Comparison of ENCODE assay signal across 15 cellular contexts in genomic region chr17:76442341-76443338, GRCh38. TPM values are rescaled to one million over a fixed set of nuclear protein-coding genes. Genes with fewer than 3 reads are reported as not detected.
DNase-seq lines count a peak whose midpoint lies in the region; ATAC-seq and TF ChIP-seq lines count a peak whose summit lies in the region.
"Had no signal": no experiment of that assay in that cellular context is flagged by ENCODE, and none has a peak within 500 bp of the region (broad histone marks: within the 10 kb centered on the region; RNA-seq: fewer than 3 reads in every experiment).

No MANE protein-coding gene starts in this region.

- TF ChIP-seq CTCF in natural killer cell (IDR thresholded peaks at IDR 0.05) (no peak), foreskin keratinocyte (conservative IDR thresholded peaks at IDR 0.05) (no peak)

- peaks cover under 1% of the 10 kb centered on the region for H3K36me3 Mint-ChIP-seq in activated CD4-positive, alpha-beta T cell treated with anti-CD3 and anti-CD28 coated beads, Interleukin-2, amount 10 ng/mL, durations not matched to agents 7 days and 5 days (ENCODE audit: low read depth)
- H3K36me3 Mint-ChIP-seq in activated naive CD8-positive, alpha-beta T cell treated with anti-CD3 and anti-CD28 coated beads, Interleukin-2, amount 50 U/mL, for 24 hours (ENCODE audit: low read depth), result peaks cover 6% of the 10 kb centered on the region
- H3K36me3 Mint-ChIP-seq in natural killer cell, result no peaks in the 10 kb centered on the region

- H3K27ac Mint-ChIP-seq in activated CD4-positive, alpha-beta T cell treated with anti-CD3 and anti-CD28 coated beads, Interleukin-2, amount 10 ng/mL, durations not matched to agents 7 days and 5 days, result peak overlapping the region; percentile 71
- H3K27ac Mint-ChIP-seq in activated naive CD8-positive, alpha-beta T cell treated with anti-CD3 and anti-CD28 coated beads, Interleukin-2, amount 50 U/mL, for 24 hours, result peak overlapping the region; percentile 30
- H3K27ac Mint-ChIP-seq in natural killer cell, result peak overlapping the region; percentile 59 to 86

- no peak for ATAC-seq in activated naive CD8-positive, alpha-beta T cell treated with anti-CD3 and anti-CD28 coated beads, Interleukin-2, amount 50 U/mL, for 24 hours
- ATAC-seq in natural killer cell (peak; percentile 16 to 35 (median 34)), foreskin keratinocyte (no peak)

- H3K27me3 Mint-ChIP-seq in activated CD4-positive, alpha-beta T cell treated with anti-CD3 and anti-CD28 coated beads, Interleukin-2, amount 10 ng/mL, durations not matched to agents 7 days and 5 days, result no peaks in the 10 kb centered on the region
- H3K27me3 Mint-ChIP-seq in activated naive CD8-positive, alpha-beta T cell treated with anti-CD3 and anti-CD28 coated beads, Interleukin-2, amount 50 U/mL, for 24 hours, result no peaks in the 10 kb centered on the region
- H3K27me3 Mint-ChIP-seq in natural killer cell (ENCODE audit: low read depth in 2 of 2), result no peaks in the 10 kb centered on the region

- POLR2A ChIA-PET in activated CD4-positive, alpha-beta T cell treated with anti-CD3 and anti-CD28 coated beads, Interleukin-2, amount 10 ng/mL, durations not matched to agents 7 days and 5 days (lab: Charles Lee), result no interaction called here

- intact Hi-C loops in natural killer cell (cut with micrococcal nuclease), result no loop called here

- H3K27me3 ChIP-seq in foreskin keratinocyte, result no peaks in the 10 kb centered on the region
- no peaks in the 10 kb centered on the region for H3K27me3 ChIP-seq in effector memory CD4-positive, alpha-beta T cell (replicated peaks; ENCODE audit: control insufficient read depth, insufficient read depth, low read length, poor library complexity, severe bottlenecking)

- H3K9me3 Mint-ChIP-seq in activated CD4-positive, alpha-beta T cell treated with anti-CD3 and anti-CD28 coated beads, Interleukin-2, amount 10 ng/mL, durations not matched to agents 7 days and 5 days, result no peaks in the 10 kb centered on the region
- no peaks in the 10 kb centered on the region for H3K9me3 Mint-ChIP-seq in activated naive CD8-positive, alpha-beta T cell treated with anti-CD3 and anti-CD28 coated beads, Interleukin-2, amount 50 U/mL, for 24 hours
- H3K9me3 Mint-ChIP-seq in natural killer cell, result no peaks in the 10 kb centered on the region

- H3K36me3 ChIP-seq in KOPT-K1 (ENCODE audit: insufficient read depth, low read length), result no peaks in the 10 kb centered on the region
- no peaks in the 10 kb centered on the region for H3K36me3 ChIP-seq in effector memory CD4-positive, alpha-beta T cell (ENCODE audit: control insufficient read depth, insufficient read depth, low read length)

- H3K27ac ChIP-seq in KOPT-K1 (ENCODE audit: low read depth, low read length, poor library complexity, severe bottlenecking) (peak overlapping the region; percentile 18), foreskin keratinocyte (no peak overlapping the region)
- no peak overlapping the region for H3K27ac ChIP-seq in effector memory CD4-positive, alpha-beta T cell (ENCODE audit: insufficient read depth, low read length, poor library complexity, severe bottlenecking)

- CTCF ChIA-PET in activated CD4-positive, alpha-beta T cell treated with anti-CD3 and anti-CD28 coated beads, Interleukin-2, amount 10 ng/mL, durations not matched to agents 7 days and 5 days (lab: Charles Lee), result interaction anchor here (0.6 to 1.8 kb wide), 4 partner anchors 9 to 371 kb away, joined by 3 to 5 read pairs (median 4); partner anchors contain the start of gene UBE2O

- H3K4me1 ChIP-seq in foreskin keratinocyte, result peaks cover 16% of the 10 kb centered on the region
- no peaks in the 10 kb centered on the region for H3K4me1 ChIP-seq in effector memory CD4-positive, alpha-beta T cell (ENCODE audit: control insufficient read depth, insufficient read depth, low read length, poor library complexity, severe bottlenecking)

- no peak overlapping the region for H3K4me3 Mint-ChIP-seq in activated CD4-positive, alpha-beta T cell treated with anti-CD3 and anti-CD28 coated beads, Interleukin-2, amount 10 ng/mL, durations not matched to agents 7 days and 5 days
- no peak overlapping the region for H3K4me3 Mint-ChIP-seq in activated naive CD8-positive, alpha-beta T cell treated with anti-CD3 and anti-CD28 coated beads, Interleukin-2, amount 50 U/mL, for 24 hours
- H3K4me3 Mint-ChIP-seq in natural killer cell, result peak overlapping the region; percentile 26

- no peaks in the 10 kb centered on the region for H3K9me3 ChIP-seq in KOPT-K1 (ENCODE audit: insufficient read depth, low read length, poor library complexity, severe bottlenecking)
- no peaks in the 10 kb centered on the region for H3K9me3 ChIP-seq in effector memory CD4-positive, alpha-beta T cell (ENCODE audit: control insufficient read depth, low read length)

- H3K4me3 ChIP-seq in effector memory CD4-positive, alpha-beta T cell (ENCODE audit: insufficient read depth, low read depth, low read length, poor library complexity, severe bottlenecking), result no peak overlapping the region

- no peak for DNase-seq in activated CD4-positive, alpha-beta T cell treated with anti-CD3 and anti-CD28 coated beads, Interleukin-2, amount 10 ng/mL, durations not matched to agents 7 days and 5 days
- DNase-seq in activated CD4-positive, alpha-beta T cell treated with anti-CD3 and anti-CD28 coated beads for 4 hours, result no peak
- DNase-seq in activated naive CD8-positive, alpha-beta T cell treated with anti-CD3 and anti-CD28 coated beads, Interleukin-2, amount 50 U/mL, for 24 hours, result no peak
- DNase-seq in natural killer cell (no peak), foreskin keratinocyte (no peak), HuH-7 (ENCODE audit: low spot score) (no peak)
- DNase-seq in effector memory CD4-positive, alpha-beta T cell, result no peak
- DNase-seq: activated CD4-positive, alpha-beta T cell treated with anti-CD3 and anti-CD28 coated beads, Interleukin-2, amount 50 U/mL, for 1 hour; activated naive CD4-positive, alpha-beta T cell; central memory CD4-positive, alpha-beta T cell; MV-4-11 had no signal

- H3K4me1 Mint-ChIP-seq in activated CD4-positive, alpha-beta T cell treated with anti-CD3 and anti-CD28 coated beads, Interleukin-2, amount 10 ng/mL, durations not matched to agents 7 days and 5 days, result peaks cover 63% of the 10 kb centered on the region
- H3K4me1 Mint-ChIP-seq in activated naive CD8-positive, alpha-beta T cell treated with anti-CD3 and anti-CD28 coated beads, Interleukin-2, amount 50 U/mL, for 24 hours, result peaks cover 62% of the 10 kb centered on the region
- H3K4me1 Mint-ChIP-seq in natural killer cell, result peaks cover 60 to 80% of the 10 kb centered on the region in 2 donors

RNA-seq across cellular contexts. Expression of gene UBE2O, which starts 10.3 kb away (rescaled TPM):
- total RNA-seq in activated CD4-positive, alpha-beta T cell treated with anti-CD3 and anti-CD28 coated beads, Interleukin-2, amount 10 ng/mL, durations not matched to agents 7 days and 5 days, result 10 to 100 TPM; 30.5 to 31.3 TPM
- 10 to 100 TPM; 34.9 to 40.2 (median 37.7) TPM for total RNA-seq in natural killer cell
- total RNA-seq in foreskin keratinocyte, result 16.6 and 17.3 TPM in 2 replicates
- polyA plus RNA-seq in foreskin keratinocyte, result 5.2 and 6.4 TPM in 2 replicates

RNA-seq across cellular contexts. Expression of gene AANAT, which starts 24.8 kb away (rescaled TPM):
- total RNA-seq in activated CD4-positive, alpha-beta T cell treated with anti-CD3 and anti-CD28 coated beads, Interleukin-2, amount 10 ng/mL, durations not matched to agents 7 days and 5 days, result not detected
- total RNA-seq in natural killer cell, result under 1 TPM in 2 of 3 donors, not detected in 1; 0.28 to 0.50 TPM
- total RNA-seq in foreskin keratinocyte, result not detected in 2 replicates
- not detected in 2 replicates for polyA plus RNA-seq in foreskin keratinocyte
- total RNA-seq: A673, mononuclear cell had no signal
- polyA plus RNA-seq: esophagus had no signal

RNA-seq across cellular contexts. Expression of gene SPHK1, which starts 58.2 kb away (rescaled TPM):
- 1 to 10 TPM; 1.4 to 1.6 TPM for total RNA-seq in activated CD4-positive, alpha-beta T cell treated with anti-CD3 and anti-CD28 coated beads, Interleukin-2, amount 10 ng/mL, durations not matched to agents 7 days and 5 days
- total RNA-seq in natural killer cell (1 to 10 TPM; 7.6 to 9.2 (median 8.3) TPM), foreskin keratinocyte (81.9 and 128 TPM in 2 replicates)
- 90.1 and 147 TPM in 2 replicates for polyA plus RNA-seq in foreskin keratinocyte

RNA-seq across cellular contexts. Expression of gene RHBDF2, which starts 58.6 kb away (rescaled TPM):
- total RNA-seq in activated CD4-positive, alpha-beta T cell treated with anti-CD3 and anti-CD28 coated beads, Interleukin-2, amount 10 ng/mL, durations not matched to agents 7 days and 5 days, result 10 to 100 TPM; 37.1 to 41.6 TPM
- total RNA-seq in natural killer cell (100 to 1,000 TPM; 194 to 233 (median 202) TPM), foreskin keratinocyte (38.1 and 49.0 TPM in 2 replicates)
- 26.4 and 33.1 TPM in 2 replicates for polyA plus RNA-seq in foreskin keratinocyte

Comparison
In these comparisons a context has a peak if more than half of its experiments do, and no peak if none do; other contexts are left out.
1. ATAC-seq: peak in natural killer cell (3 of 3); none in activated naive CD8-positive, alpha-beta T cell treated with anti-CD3 and anti-CD28 coated beads, Interleukin-2, amount 50 U/mL, for 24 hours (single experiment) and foreskin keratinocyte (single experiment).
2. Peak in every context shown above with its lines, with median percentiles within 50 percentile points of each other: H3K27ac Mint-ChIP-seq.